In the genomic region with DNA sequence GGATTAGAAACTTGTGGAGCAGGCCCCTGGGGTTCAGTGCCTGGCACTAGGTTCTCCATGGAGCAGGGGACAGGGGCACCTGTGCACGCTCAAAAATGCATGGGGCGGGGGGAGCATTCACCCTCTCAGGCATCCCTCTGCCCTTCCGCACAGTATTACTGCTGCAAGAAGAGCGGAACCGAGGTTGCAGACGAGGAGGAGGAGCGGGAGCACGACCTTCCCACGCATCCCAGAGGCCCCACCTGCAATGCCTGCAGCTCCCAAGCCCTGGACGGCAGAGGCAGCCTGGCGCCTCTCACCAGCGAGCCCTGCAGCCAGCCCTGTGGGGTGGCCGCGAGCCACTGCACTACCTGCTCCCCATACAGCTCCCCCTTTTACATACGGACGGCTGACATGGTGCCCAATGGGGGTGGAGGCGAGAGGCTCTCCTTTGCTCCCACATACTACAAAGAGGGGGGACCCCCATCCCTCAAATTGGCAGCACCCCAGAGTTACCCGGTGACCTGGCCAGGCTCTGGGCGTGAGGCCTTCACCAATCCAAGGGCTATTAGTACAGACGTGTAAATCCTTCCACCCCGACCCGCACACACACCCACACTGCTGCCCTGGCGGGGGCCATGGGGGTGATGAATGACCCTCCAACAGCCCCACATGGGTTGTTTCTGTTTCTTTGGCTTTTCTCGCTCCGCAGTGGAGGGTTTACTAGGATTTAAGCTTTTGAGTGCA, we compare ENCODE assay signal across 1 cellular context.
TF ChIP-seq lines count a peak whose summit lies in the region.

No MANE protein-coding gene starts in this region.

TF ChIP-seq in HCT116, 20 proteins besides CTCF, POLR2A, EP300 and RAD21 (continued from another document):
- no peak for TF ChIP-seq MAX (IDR thresholded peaks at IDR 0.05)
- TF ChIP-seq ATF3 (IDR thresholded peaks at IDR 0.05): no peak
- TF ChIP-seq SRF (IDR thresholded peaks at IDR 0.05; ENCODE audit: low read depth): no peak
- TF ChIP-seq YY1 (IDR thresholded peaks at IDR 0.05; ENCODE audit: extremely low read depth, insufficient replicate concordance, low read depth, low read length): no peak
- no peak for TF ChIP-seq SP1 (IDR thresholded peaks at IDR 0.05; ENCODE audit: low read depth)
- TF ChIP-seq SIN3A (IDR thresholded peaks at IDR 0.05; ENCODE audit: low read depth): no peak
- no peak for TF ChIP-seq ZFX (IDR thresholded peaks at IDR 0.05)
